In the genomic region with DNA sequence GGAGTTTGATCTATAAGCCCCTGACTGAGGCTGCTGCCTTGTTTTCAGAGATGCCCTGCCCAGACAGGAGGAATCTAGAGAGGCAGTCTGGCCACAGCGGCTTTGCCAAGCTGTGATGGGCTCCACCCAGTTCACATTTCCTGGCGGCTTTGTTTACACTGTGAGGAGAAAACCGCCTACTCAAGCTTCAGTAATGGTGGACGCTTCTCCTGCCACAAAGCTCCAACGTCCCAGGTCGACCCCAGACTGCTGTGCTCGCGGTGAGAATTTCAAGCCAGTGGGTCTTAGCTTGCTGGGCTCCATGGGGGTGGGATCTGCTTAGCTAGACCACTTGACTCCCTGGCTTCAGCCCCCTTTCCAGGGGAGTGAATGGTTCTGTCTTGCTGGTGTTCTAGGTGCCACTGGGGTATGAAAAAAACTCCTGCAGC, we compare ENCODE assay signal across 8 cellular contexts. TPM values are rescaled to one million over a fixed set of nuclear protein-coding genes. Genes with fewer than 3 reads are reported as not detected.
A peak's percentile ranks its signal among the peaks of the same experiment; 100 is the strongest.
DNase-seq lines count a peak whose midpoint lies in the region; ATAC-seq and TF ChIP-seq lines count a peak whose summit lies in the region.
"Not testable (repeated sequence)": the region's sequence is repeated elsewhere in the genome, so short reads cannot be mapped to it uniquely, and the experiment has no call there.

No MANE protein-coding gene starts in this region.

- peaks cover 21 to 29% (median 27%) of the 10 kb centered on the region in 3 donors for H3K4me1 Mint-ChIP-seq in CD8-positive, alpha-beta memory T cell
- H3K4me1 Mint-ChIP-seq in activated CD8-positive, alpha-beta memory T cell treated with anti-CD3 and anti-CD28 coated beads, Interleukin-2, amount 10 ng/mL, durations not matched to agents 7 days and 5 days: not testable (repeated sequence)
- peaks cover 20 to 22% of the 10 kb centered on the region in 2 donors for H3K4me1 Mint-ChIP-seq in effector memory CD8-positive, alpha-beta T cell (ENCODE audit: low read depth in 2 of 2)

- not testable (repeated sequence) for H2AFZ ChIP-seq in smooth muscle cell (ENCODE audit: low read depth)

- peak overlapping the region; percentile 72 to 91 (median 85) for H3K4me3 Mint-ChIP-seq in CD8-positive, alpha-beta memory T cell
- H3K4me3 Mint-ChIP-seq in activated CD8-positive, alpha-beta memory T cell treated with anti-CD3 and anti-CD28 coated beads, Interleukin-2, amount 10 ng/mL, durations not matched to agents 7 days and 5 days: peak overlapping the region; percentile 66
- H3K4me3 Mint-ChIP-seq in effector memory CD8-positive, alpha-beta T cell: peak overlapping the region; percentile 80 to 83

- peak overlapping the region; percentile 76 to 96 (median 89) for H3K27ac Mint-ChIP-seq in CD8-positive, alpha-beta memory T cell
- H3K27ac Mint-ChIP-seq in activated CD8-positive, alpha-beta memory T cell treated with anti-CD3 and anti-CD28 coated beads, Interleukin-2, amount 10 ng/mL, durations not matched to agents 7 days and 5 days: peak overlapping the region; percentile 74
- peak overlapping the region; percentile 86 to 95 for H3K27ac Mint-ChIP-seq in effector memory CD8-positive, alpha-beta T cell

- not testable (repeated sequence) for H3K9me3 Mint-ChIP-seq in CD8-positive, alpha-beta memory T cell; activated CD8-positive, alpha-beta memory T cell treated with anti-CD3 and anti-CD28 coated beads, Interleukin-2, amount 10 ng/mL, durations not matched to agents 7 days and 5 days (ENCODE audit: low read depth); effector memory CD8-positive, alpha-beta T cell

- not testable (repeated sequence) for H3K79me2 ChIP-seq in smooth muscle cell (ENCODE audit: low read depth)

- H4K20me1 ChIP-seq in smooth muscle cell (ENCODE audit: low read depth): not testable (repeated sequence)

- not testable (repeated sequence) for H3K36me3 Mint-ChIP-seq in CD8-positive, alpha-beta memory T cell; activated CD8-positive, alpha-beta memory T cell treated with anti-CD3 and anti-CD28 coated beads, Interleukin-2, amount 10 ng/mL, durations not matched to agents 7 days and 5 days; effector memory CD8-positive, alpha-beta T cell (ENCODE audit: insufficient read depth)

- CTCF ChIA-PET in CD8-positive, alpha-beta memory T cell (lab: Charles Lee): interaction anchor here (2.2 to 11.9 kb wide), 2 partner anchors 26 to 94 kb away, joined by 5 to 201 read pairs; a partner anchor contains a TSS
- CTCF ChIA-PET in activated CD8-positive, alpha-beta memory T cell treated with anti-CD3 and anti-CD28 coated beads, Interleukin-2, amount 10 ng/mL, durations not matched to agents 7 days and 5 days (lab: Charles Lee): interaction anchor here (0.7 to 3.1 kb wide), 4 partner anchors 26 to 97 kb away, joined by 3 to 15 read pairs (median 4); no protein-coding TSS in a partner anchor

- not testable (repeated sequence) for H3K9me3 ChIP-seq in CD8-positive, alpha-beta memory T cell (ENCODE audit: low read length); right lobe of liver; smooth muscle cell (replicated peaks; ENCODE audit: low read depth)

- not testable (repeated sequence) for H3K9ac ChIP-seq in smooth muscle cell (ENCODE audit: low read depth)

- peak overlapping the region; percentile 28 for H3K4me3 ChIP-seq in CD8-positive, alpha-beta memory T cell (ENCODE audit: low read length)
- H3K4me3 ChIP-seq in right lobe of liver: peak overlapping the region in 2 of 3 donors; percentile 16 to 29
- H3K4me3 ChIP-seq in smooth muscle cell: not testable (repeated sequence)

- DNase-seq in CD8-positive, alpha-beta memory T cell: peak in 4 of 5 donors; percentile 6 to 51 (median 10)
- peak; percentile 90 for DNase-seq in HT-29 (ENCODE audit: low spot score)
- DNase-seq in NCI-H2171 treated with DMSO at 0.1 percent for 48 hours (lab: John Stamatoyannopoulos, UW): peak; percentile 64
- DNase-seq in SIG-M5 treated with dmso at 0.1 percent for 504 hours (lab: John Stamatoyannopoulos, UW; ENCODE audit: unreplicated experiment): peak; percentile 15
- not testable (repeated sequence) for DNase-seq in activated CD8-positive, alpha-beta memory T cell treated with anti-CD3 and anti-CD28 coated beads, Interleukin-2, amount 10 ng/mL, durations not matched to agents 7 days and 5 days; smooth muscle cell (lab: John Stamatoyannopoulos, UW; ENCODE audit: unreplicated experiment)
- DNase-seq in effector memory CD8-positive, alpha-beta T cell: peak; percentile 6 to 20 (median 15)
- peak in 1 of 3 donors; percentile 29 for DNase-seq in right lobe of liver

- not testable (repeated sequence) for H3K4me1 ChIP-seq in CD8-positive, alpha-beta memory T cell (ENCODE audit: insufficient read depth, low read length); right lobe of liver; smooth muscle cell (ENCODE audit: low read depth)

- not testable (repeated sequence) for TF ChIP-seq POLR2A in right lobe of liver (IDR thresholded peaks at IDR 0.05)

- H3K27me3 ChIP-seq in CD8-positive, alpha-beta memory T cell (ENCODE audit: insufficient read depth, low read length, poor library complexity, severe bottlenecking); right lobe of liver; smooth muscle cell (ENCODE audit: low read depth): not testable (repeated sequence)

- H3K27me3 Mint-ChIP-seq in CD8-positive, alpha-beta memory T cell; activated CD8-positive, alpha-beta memory T cell treated with anti-CD3 and anti-CD28 coated beads, Interleukin-2, amount 10 ng/mL, durations not matched to agents 7 days and 5 days; effector memory CD8-positive, alpha-beta T cell: not testable (repeated sequence)

- H3K36me3 ChIP-seq in CD8-positive, alpha-beta memory T cell (ENCODE audit: insufficient read depth, low read length); right lobe of liver; smooth muscle cell (ENCODE audit: low read depth): not testable (repeated sequence)

- H3F3A ChIP-seq in smooth muscle cell (ENCODE audit: low read depth): not testable (repeated sequence)

- intact Hi-C loops in right lobe of liver (cut with DNase I): loop anchor here in 1 of 2 donors (10.0 kb wide), 1 partner anchor 96 kb away; no protein-coding TSS in a partner anchor

- POLR2A ChIA-PET in CD8-positive, alpha-beta memory T cell (lab: Charles Lee): interaction anchor here (1.8 kb wide), 1 partner anchor 26 kb away, joined by 4 read pairs; a partner anchor contains a TSS

- peak overlapping the region; percentile 31 for H3K27ac ChIP-seq in CD8-positive, alpha-beta memory T cell (ENCODE audit: low read depth, low read length)
- not testable (repeated sequence) for H3K27ac ChIP-seq in right lobe of liver; smooth muscle cell (ENCODE audit: low read depth)

- H3K4me2 ChIP-seq in smooth muscle cell: peak overlapping the region; percentile 31

- 55% methylated on average over 3 of the region's 8 CpGs for WGBS in right lobe of liver (ENCODE audit: insufficient coverage, low coverage, low lambda C conversion rate, missing lambda C conversion rate)
- 74% methylated on average over 8 of the region's 8 CpGs for WGBS in smooth muscle cell (ENCODE audit: low lambda C conversion rate)

- peak; percentile 33 for ATAC-seq in activated CD8-positive, alpha-beta memory T cell treated with anti-CD3 and anti-CD28 coated beads, Interleukin-2, amount 10 ng/mL, durations not matched to agents 7 days and 5 days
- ATAC-seq in effector memory CD8-positive, alpha-beta T cell (replicated peaks): peak; percentile 83
- peak; percentile 59 to 83 (median 70) for ATAC-seq in right lobe of liver

- TF ChIP-seq CTCF in right lobe of liver (IDR thresholded peaks at IDR 0.05); smooth muscle cell (IDR thresholded peaks at IDR 0.05; ENCODE audit: borderline replicate concordance, insufficient read depth, poor library complexity, severe bottlenecking): not testable (repeated sequence)

RNA-seq across cellular contexts. Expression of a gene that starts 26.3 kb away (rescaled TPM):
- total RNA-seq in CD8-positive, alpha-beta memory T cell: 1 to 10 TPM; 9.9 TPM
- polyA plus RNA-seq in CD8-positive, alpha-beta memory T cell: 8.5 TPM
- total RNA-seq in HT-29 (2014; rRNA removed; shearing (Covaris generic)): 2.6 and 4.4 TPM in 2 replicates
- 10 to 100 TPM; 10.3 to 11.5 TPM for total RNA-seq in activated CD8-positive, alpha-beta memory T cell treated with anti-CD3 and anti-CD28 coated beads, Interleukin-2, amount 10 ng/mL, durations not matched to agents 7 days and 5 days
- 10 to 100 TPM; 11.5 to 24.7 (median 17.3) TPM for total RNA-seq in right lobe of liver
- 20.8 and 24.1 TPM in 2 replicates for total RNA-seq in smooth muscle cell
- 9.5 and 13.8 TPM in 2 replicates for polyA plus RNA-seq in smooth muscle cell

Comparison
In these comparisons a context has a peak if more than half of its experiments do, and no peak if none do; other contexts are left out.
1. ATAC-seq: peak in every context shown above with its lines; median percentile 83 in effector memory CD8-positive, alpha-beta T cell; 70 in right lobe of liver; 33 in activated CD8-positive, alpha-beta memory T cell treated with anti-CD3 and anti-CD28 coated beads, Interleukin-2, amount 10 ng/mL, durations not matched to agents 7 days and 5 days.